ENCODE assay signal across 13 cellular contexts in genomic region chr14:91316761-91317160, GRCh38.
A peak's percentile ranks its signal among the peaks of the same experiment; 100 is the strongest.
DNase-seq lines count a peak whose midpoint lies in the region; ATAC-seq and TF ChIP-seq lines count a peak whose summit lies in the region.
"Had no signal": no experiment of that assay in that cellular context is flagged by ENCODE, and none has a peak within 500 bp of the region (broad histone marks: within the 10 kb centered on the region; RNA-seq: fewer than 3 reads in every experiment).

No MANE protein-coding gene starts in this region.

- DNase-seq in heart right ventricle (no peak), Right ventricle myocardium inferior (ENCODE audit: missing footprints) (no peak), T-helper 17 cell (no peak), immature natural killer cell (no peak), transverse colon (no peak), mesendoderm (no peak), foreskin fibroblast (no peak), DMS79 (lab: John Stamatoyannopoulos, UW) (no peak)
- DNase-seq: AML-193; aorta; GDM1; NCI-H2171 treated with DMSO at 0.1 percent for 48 hours; stimulated activated naive CD4-positive, alpha-beta T cell treated with Interleukin-2 at 50 U/mL for 16 hours had no signal

- H3K27ac ChIP-seq in heart right ventricle = peak overlapping the region in 7 of 10 donors; percentile 35 to 81 (median 69)
- peak overlapping the region; percentile 66 to 76 (median 70) for H3K27ac ChIP-seq in transverse colon
- no peak overlapping the region for H3K27ac ChIP-seq in mesendoderm (ENCODE audit: low read depth, low read length)

- H3K27me3 ChIP-seq in heart right ventricle (no peaks in the 10 kb centered on the region), transverse colon (no peaks in the 10 kb centered on the region), mesendoderm (ENCODE audit: insufficient read depth, low read length, poor library complexity) (no peaks in the 10 kb centered on the region)

- no peak overlapping the region for H3K9ac ChIP-seq in mesendoderm (ENCODE audit: low read length)

- in situ Hi-C loops in transverse colon (cut with MboI; ENCODE audit: low pct_ligation_motif_present in 1 of 4, low pct_unique_long_range_greater_than_20kb in 1 of 4, low sequenced_read_pairs in 3 of 4) = loop anchor here (5.0 to 25.0 kb wide), 2 partner anchors 96 to 106 kb away; partner anchors contain the start of gene CCDC88C (in 1 of the 4)

- H2BK5ac ChIP-seq in mesendoderm (ENCODE audit: low read length) = no peak overlapping the region

- no peak overlapping the region for H3K23ac ChIP-seq in mesendoderm (ENCODE audit: low read length)

- H2BK15ac ChIP-seq in mesendoderm (replicated peaks; ENCODE audit: low read depth) = no peak overlapping the region

- 96 to 97% methylated on average over 2 of the region's 2 CpGs for WGBS in heart right ventricle, 2 donors
- 100% methylated on average over 2 of the region's 2 CpGs for WGBS in transverse colon (ENCODE audit: low coverage in 1 of 2), 2 donors
- no CpG with 5 or more reads among the region's 2 CpGs for WGBS in mesendoderm (ENCODE audit: extremely low coverage, insufficient coverage, low lambda C conversion rate)

- H3K4me3 Mint-ChIP-seq in T-helper 17 cell (peak overlapping the region; percentile 89), immature natural killer cell (peak overlapping the region; percentile 66 to 80 (median 78))

- no peak for TF ChIP-seq POLR2A in transverse colon (IDR thresholded peaks at IDR 0.05)

- H3K4me1 ChIP-seq in heart right ventricle = peaks cover 16 to 38% (median 30%) of the 10 kb centered on the region in 9 donors
- peaks cover 15 to 22% (median 16%) of the 10 kb centered on the region in 4 donors for H3K4me1 ChIP-seq in transverse colon
- H3K4me1 ChIP-seq in mesendoderm (ENCODE audit: control insufficient read depth, low read depth, low read length) = no peaks in the 10 kb centered on the region

- H4K5ac ChIP-seq in mesendoderm (ENCODE audit: low read length) = no peak overlapping the region

- H3K36me3 Mint-ChIP-seq in T-helper 17 cell (ENCODE audit: low read depth) (peaks cover 17% of the 10 kb centered on the region), immature natural killer cell (peaks cover 24 to 63% (median 33%) of the 10 kb centered on the region in 3 donors)

- H3K27me3 Mint-ChIP-seq in T-helper 17 cell (no peaks in the 10 kb centered on the region), immature natural killer cell (ENCODE audit: low read depth in 3 of 3) (peaks cover 6 to 63% (median 61%) of the 10 kb centered on the region in 3 donors)

- H3K9me3 ChIP-seq in heart right ventricle (no peaks in the 10 kb centered on the region), T-helper 17 cell (ENCODE audit: control insufficient read depth, low read length, poor library complexity, severe bottlenecking) (no peaks in the 10 kb centered on the region), transverse colon (no peaks in the 10 kb centered on the region)

- H3K36me3 ChIP-seq in heart right ventricle = peaks cover 0 to 63% (median 0%) of the 10 kb centered on the region in 9 donors
- no peaks in the 10 kb centered on the region for H3K36me3 ChIP-seq in transverse colon
- H3K36me3 ChIP-seq in mesendoderm (ENCODE audit: control insufficient read depth, insufficient read depth, low read length) = peaks cover 12% of the 10 kb centered on the region

- H2BK120ac ChIP-seq in mesendoderm (ENCODE audit: low read depth, low read length) = no peak overlapping the region

- H3K4me2 ChIP-seq in mesendoderm (ENCODE audit: low read length) = no peak overlapping the region

- no peak for TF ChIP-seq EP300 in transverse colon (IDR thresholded peaks at IDR 0.05; ENCODE audit: low read depth)

- intact Hi-C loops in heart right ventricle (cut with DNase I) = no loop called here
- intact Hi-C loops in Right ventricle myocardium inferior (cut with DNase I) = no loop called here
- intact Hi-C loops in transverse colon (cut with DNase I; ENCODE audit: low total_unique reads) = no loop called here

- no peak overlapping the region for H3K18ac ChIP-seq in mesendoderm (ENCODE audit: low read length)

- ATAC-seq in heart right ventricle = no peak
- ATAC-seq in Right ventricle myocardium inferior = no peak
- no peak for ATAC-seq in T-helper 17 cell

- H3K56ac ChIP-seq in mesendoderm (ENCODE audit: low read length) = no peak overlapping the region

- no peak for TF ChIP-seq CTCF in heart right ventricle (IDR thresholded peaks at IDR 0.05)
- TF ChIP-seq CTCF in transverse colon (IDR thresholded peaks at IDR 0.05) = no peak
- TF ChIP-seq CTCF in foreskin fibroblast (IDR thresholded peaks at IDR 0.05; ENCODE audit: low read depth, low read length) = no peak

- H3K79me1 ChIP-seq in mesendoderm (ENCODE audit: low read length) = no peaks in the 10 kb centered on the region

- no peaks in the 10 kb centered on the region for H3K79me2 ChIP-seq in mesendoderm (ENCODE audit: control insufficient read depth, insufficient read depth, low read length)

- H3K27ac Mint-ChIP-seq in T-helper 17 cell = peak overlapping the region; percentile 99
- peak overlapping the region; percentile 97 to 99 (median 98) for H3K27ac Mint-ChIP-seq in immature natural killer cell

- no peak overlapping the region for H4K8ac ChIP-seq in mesendoderm (ENCODE audit: low read depth, low read length)

- no peak overlapping the region for H3K4ac ChIP-seq in mesendoderm (ENCODE audit: low read depth, low read length)

- no peak overlapping the region for H2AK5ac ChIP-seq in mesendoderm (ENCODE audit: low read length)

- no peaks in the 10 kb centered on the region for H3K9me3 Mint-ChIP-seq in immature natural killer cell

- H3K4me3 ChIP-seq in heart right ventricle (no peak overlapping the region), transverse colon (no peak overlapping the region), mesendoderm (ENCODE audit: low read length) (no peak overlapping the region), foreskin fibroblast (ENCODE audit: low read depth in 1 of 2, low read length in 2 of 2) (no peak overlapping the region)

- H3K4me1 Mint-ChIP-seq in T-helper 17 cell (peaks cover 63% of the 10 kb centered on the region), immature natural killer cell (peaks cover 58 to 60% of the 10 kb centered on the region in 2 donors)
